In the genomic region with DNA sequence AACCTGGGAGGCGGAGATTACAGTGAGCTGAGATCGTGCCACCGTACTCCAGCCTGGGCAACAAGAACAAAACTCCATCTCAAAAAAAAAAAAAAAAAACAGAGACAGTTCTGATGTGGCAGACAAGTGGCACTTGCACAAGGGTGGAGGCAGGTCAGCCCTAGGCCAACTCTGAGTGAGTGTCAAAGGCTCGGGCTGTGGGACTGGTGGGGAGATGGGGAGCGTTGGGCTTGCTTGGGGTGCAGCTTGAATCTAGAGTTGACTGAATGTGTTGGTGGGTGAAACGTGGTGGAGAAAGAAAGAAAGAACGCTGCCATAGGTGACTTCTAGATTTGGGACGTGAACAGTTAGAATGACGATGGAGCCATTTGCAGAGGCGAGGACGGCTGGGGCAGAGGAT, we compare ENCODE assay signal across 28 cellular contexts.
"Had no signal": no experiment of that assay in that cellular context is flagged by ENCODE, and none has a peak within 500 bp of the region (broad histone marks: within the 10 kb centered on the region; RNA-seq: fewer than 3 reads in every experiment).

No MANE protein-coding gene starts in this region.

- H3K36me3 Mint-ChIP-seq: mesothelial cell of epicardium; naive B cell; natural killer cell; stimulated activated memory B cell treated with anti-CD40 and anti-IgM and Interleukin-4, amounts not matched to agents 10 μg/mL and 1 μg/mL and 100 μg/mL, for 72 hours had no signal

- H3K4me1 Mint-ChIP-seq: naive B cell; natural killer cell; stimulated activated memory B cell treated with anti-CD40 and anti-IgM and Interleukin-4, amounts not matched to agents 10 μg/mL and 1 μg/mL and 100 μg/mL, for 72 hours; stimulated activated naive CD8-positive, alpha-beta T cell treated with anti-CD3 and anti-CD28 coated beads, Interleukin-15, amount 100 ng/mL, for 72 hours had no signal

- H3K4me3 ChIP-seq: heart right ventricle, hepatocyte, left lung, lower lobe of right lung, pancreas, prostate gland, right lobe of liver, smooth muscle cell, tibial artery, upper lobe of right lung had no signal

- DNase-seq: heart right ventricle; kidney glomerular epithelial cell; left cardiac atrium; lower lobe of right lung; mesendoderm; naive B cell; natural killer cell; nephron progenitor cell; pancreas; posterior cingulate gyrus; retina; right lobe of liver; stimulated activated CD4-positive, alpha-beta T cell treated with anti-CD3 and anti-CD28 coated beads, Interleukin-1b, Interleukin-23, amount 100 ng/mL, for 48 hours; stimulated activated CD4-positive, alpha-beta T cell treated with anti-CD3 and anti-CD28 coated beads, Interleukin-2, amount 100 ng/mL, for 48 hours; stimulated activated CD4-positive, alpha-beta T cell treated with anti-CD3 and anti-CD28 coated beads, Interleukin-4, amount 100 ng/mL, for 4 hours; stimulated activated CD8-positive, alpha-beta memory T cell treated with anti-CD3 and anti-CD28 coated beads, Interleukin-4, amount 100 ng/mL, for 48 hours; stimulated activated naive CD4-positive, alpha-beta T cell treated with Interleukin-2 at 50 U/mL for 16 hours; stimulated activated naive CD8-positive, alpha-beta T cell treated with anti-CD3 and anti-CD28 coated beads, Interleukin-15, amount 100 ng/mL, for 72 hours; substantia nigra; tibial artery; trophoblast cell; upper lobe of right lung had no signal

- H3K4me1 ChIP-seq: heart right ventricle, left lung, lower lobe of right lung, pancreas, prostate gland, right lobe of liver, tibial artery, upper lobe of right lung had no signal

- H3K27ac ChIP-seq: heart right ventricle, hepatocyte, left lung, lower lobe of right lung, pancreas, prostate gland, right lobe of liver, tibial artery, upper lobe of right lung had no signal

- H3K27ac Mint-ChIP-seq: mesothelial cell of epicardium; natural killer cell; nephron progenitor cell; stimulated activated memory B cell treated with anti-CD40 and anti-IgM and Interleukin-4, amounts not matched to agents 10 μg/mL and 1 μg/mL and 100 μg/mL, for 72 hours had no signal

- H3K36me3 ChIP-seq: heart right ventricle, left lung, lower lobe of right lung, pancreas, prostate gland, right lobe of liver, tibial artery, upper lobe of right lung had no signal

- H3K27me3 ChIP-seq: right lobe of liver had no signal

- H3K4me3 Mint-ChIP-seq: mesothelial cell of epicardium; natural killer cell; nephron progenitor cell; stimulated activated memory B cell treated with anti-CD40 and anti-IgM and Interleukin-4, amounts not matched to agents 10 μg/mL and 1 μg/mL and 100 μg/mL, for 72 hours; stimulated activated naive CD8-positive, alpha-beta T cell treated with anti-CD3 and anti-CD28 coated beads, Interleukin-15, amount 100 ng/mL, for 72 hours had no signal

- ATAC-seq: heart right ventricle; left cardiac atrium; left lung; lower lobe of right lung; natural killer cell; pancreas; right lobe of liver; stimulated activated memory B cell treated with anti-CD40 and anti-IgM and Interleukin-4, amounts not matched to agents 10 μg/mL and 1 μg/mL and 100 μg/mL, for 72 hours; stimulated activated naive CD8-positive, alpha-beta T cell treated with anti-CD3 and anti-CD28 coated beads, Interleukin-15, amount 100 ng/mL, for 72 hours; upper lobe of right lung had no signal

- H3K9me3 Mint-ChIP-seq: mesothelial cell of epicardium, natural killer cell, nephron progenitor cell had no signal

- H3K9me3 ChIP-seq: left lung, lower lobe of right lung, pancreas, prostate gland, right lobe of liver, tibial artery, upper lobe of right lung had no signal
